Comparison of ENCODE assay signal across 15 cellular contexts in the genomic region with DNA sequence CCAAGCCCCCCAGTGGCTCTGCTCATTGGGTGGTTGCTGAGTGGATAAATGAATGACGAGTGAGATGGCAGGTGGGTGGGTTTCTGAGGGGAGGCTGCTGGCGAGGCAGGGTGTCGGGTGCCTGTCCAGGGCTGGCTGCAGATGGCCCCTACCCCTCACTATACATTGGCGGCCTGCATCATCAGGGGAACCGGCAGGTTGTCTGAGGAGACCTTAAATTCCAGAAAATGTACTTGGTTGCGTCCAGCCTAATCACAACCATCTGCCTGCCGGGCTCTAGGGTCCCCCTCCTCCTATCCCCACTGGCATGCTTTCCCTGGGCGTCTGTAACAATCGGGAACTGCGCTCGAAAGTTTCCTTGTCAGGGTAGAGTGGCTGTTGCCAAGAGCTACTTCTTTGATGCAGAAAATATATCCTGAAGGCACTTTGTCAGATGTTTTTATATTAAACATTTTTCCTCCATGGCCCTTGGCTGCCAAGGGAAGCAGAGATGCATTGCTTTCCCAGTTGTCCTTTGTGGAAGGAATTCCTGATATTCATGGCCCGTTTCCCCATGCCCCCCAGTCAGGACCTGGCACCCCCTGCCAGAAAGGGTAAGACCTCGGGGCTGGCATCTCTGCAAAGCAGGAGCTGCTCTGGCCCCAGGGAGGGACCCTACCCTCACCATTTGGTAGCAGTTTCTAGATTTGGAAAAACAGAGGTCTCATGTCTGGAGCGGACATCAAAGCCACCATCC. TPM values are rescaled to one million over a fixed set of nuclear protein-coding genes. Genes with fewer than 3 reads are reported as not detected.
DNase-seq lines count a peak whose midpoint lies in the region; ATAC-seq and TF ChIP-seq lines count a peak whose summit lies in the region.
"Had no signal": no experiment of that assay in that cellular context is flagged by ENCODE, and none has a peak within 500 bp of the region (broad histone marks: within the 10 kb centered on the region; RNA-seq: fewer than 3 reads in every experiment).

No MANE protein-coding gene starts in this region.

- H3K4me1 ChIP-seq in OCI-LY1 (ENCODE audit: insufficient read depth, low read length, severe bottlenecking) (peaks cover 57% of the 10 kb centered on the region), upper lobe of right lung (peaks cover 55% of the 10 kb centered on the region)
- H3K4me1 ChIP-seq: BLaER1, colonic mucosa, foreskin keratinocyte had no signal

- no peak for ATAC-seq in upper lobe of right lung
- no peak for ATAC-seq in GM19023 (IDR thresholded peaks at IDR 0.05; ENCODE audit: unreplicated experiment)
- ATAC-seq: foreskin keratinocyte, GM12878, T-cell had no signal

- H3K9ac ChIP-seq in OCI-LY1 (ENCODE audit: low read length): no peak overlapping the region
- H3K9ac ChIP-seq: BLaER1 had no signal

- CTCF ChIA-PET in activated CD4-positive, alpha-beta T cell treated with anti-CD3 and anti-CD28 coated beads, Interleukin-2, amount 10 ng/mL, durations not matched to agents 7 days and 5 days (lab: Charles Lee): interaction anchor here (0.6 to 1.4 kb wide), 3 partner anchors 10 to 882 kb away, joined by 3 to 5 read pairs (median 3); no protein-coding TSS in a partner anchor

- H3K27ac ChIP-seq in OCI-LY1 (ENCODE audit: low read depth, low read length, poor library complexity, severe bottlenecking): peak overlapping the region; percentile 8
- peak overlapping the region; percentile 28 to 67 for H3K27ac ChIP-seq in coronary artery
- H3K27ac ChIP-seq in upper lobe of right lung: no peak overlapping the region
- H3K27ac ChIP-seq: BLaER1, colonic mucosa, foreskin keratinocyte had no signal

- POLR2A ChIA-PET in activated CD4-positive, alpha-beta T cell treated with anti-CD3 and anti-CD28 coated beads, Interleukin-2, amount 10 ng/mL, durations not matched to agents 7 days and 5 days (lab: Charles Lee): interaction anchor here (0.5 kb wide), 1 partner anchor 1035 kb away, joined by 3 read pairs; no protein-coding TSS in a partner anchor

- H3K79me2 ChIP-seq in OCI-LY1 (ENCODE audit: insufficient read depth, low read length): no peaks in the 10 kb centered on the region

- H4K20me1 ChIP-seq in OCI-LY1 (ENCODE audit: insufficient read depth, low read length): no peaks in the 10 kb centered on the region
- H4K20me1 ChIP-seq: BLaER1 had no signal

- H3K4me3 Mint-ChIP-seq in mesothelial cell of epicardium: no peak overlapping the region
- H3K4me3 Mint-ChIP-seq in activated CD4-positive, alpha-beta T cell treated with anti-CD3 and anti-CD28 coated beads, Interleukin-2, amount 10 ng/mL, durations not matched to agents 7 days and 5 days: no peak overlapping the region
- H3K4me3 Mint-ChIP-seq: T-cell had no signal

- H2AFZ ChIP-seq in OCI-LY1 (ENCODE audit: low read length): no peak overlapping the region

- peaks cover 28% of the 10 kb centered on the region for H3K36me3 Mint-ChIP-seq in mesothelial cell of epicardium
- peaks cover 4% of the 10 kb centered on the region for H3K36me3 Mint-ChIP-seq in activated CD4-positive, alpha-beta T cell treated with anti-CD3 and anti-CD28 coated beads, Interleukin-2, amount 10 ng/mL, durations not matched to agents 7 days and 5 days (ENCODE audit: low read depth)
- H3K36me3 Mint-ChIP-seq: T-cell had no signal

- H3K27me3 ChIP-seq in OCI-LY1 (ENCODE audit: insufficient read depth, low read length) (no peaks in the 10 kb centered on the region), upper lobe of right lung (no peaks in the 10 kb centered on the region)
- H3K27me3 ChIP-seq: BLaER1, colonic mucosa had no signal

- H3K27ac Mint-ChIP-seq in mesothelial cell of epicardium: peak overlapping the region; percentile 36
- H3K27ac Mint-ChIP-seq in activated CD4-positive, alpha-beta T cell treated with anti-CD3 and anti-CD28 coated beads, Interleukin-2, amount 10 ng/mL, durations not matched to agents 7 days and 5 days: no peak overlapping the region
- H3K27ac Mint-ChIP-seq: T-cell had no signal

- H3K9me2 ChIP-seq in OCI-LY1 (ENCODE audit: low read depth, low read length): no peaks in the 10 kb centered on the region

- no peaks in the 10 kb centered on the region for H3K9me3 Mint-ChIP-seq in mesothelial cell of epicardium
- H3K9me3 Mint-ChIP-seq in activated CD4-positive, alpha-beta T cell treated with anti-CD3 and anti-CD28 coated beads, Interleukin-2, amount 10 ng/mL, durations not matched to agents 7 days and 5 days: no peaks in the 10 kb centered on the region
- H3K9me3 Mint-ChIP-seq: T-cell had no signal

- H3K4me3 ChIP-seq in OCI-LY1 (ENCODE audit: low read depth, low read length, poor library complexity, severe bottlenecking) (no peak overlapping the region), coronary artery (peak overlapping the region; percentile 5), upper lobe of right lung (no peak overlapping the region)
- H3K4me3 ChIP-seq: BLaER1, colonic mucosa, GM12878 had no signal

- DNase-seq in coronary artery (ENCODE audit: low spot score): no peak
- no peak for DNase-seq in mesothelial cell of epicardium (ENCODE audit: low spot score in 2 of 2, unreplicated experiment in 2 of 2)
- DNase-seq in upper lobe of right lung: peak; percentile 40
- no peak for DNase-seq in activated CD4-positive, alpha-beta T cell treated with anti-CD3 and anti-CD28 coated beads, Interleukin-2, amount 10 ng/mL, durations not matched to agents 7 days and 5 days
- no peak for DNase-seq in activated naive CD4-positive, alpha-beta T cell treated with anti-CD3 and anti-CD28 coated beads, Interleukin-2, amount 50 U/mL, for 16 hours
- DNase-seq: activated CD4-positive, alpha-beta T cell treated with anti-CD3 and anti-CD28 coated beads, Interleukin-2, amount 50 U/mL, for 1 hour; colonic mucosa; foreskin keratinocyte; GDM1; HCEC 1CT; T-cell had no signal

- H3K36me3 ChIP-seq in OCI-LY1 (ENCODE audit: insufficient read depth, low read length): peaks cover 11% of the 10 kb centered on the region; the same call in 1 of the 2 replicates
- no peaks in the 10 kb centered on the region for H3K36me3 ChIP-seq in upper lobe of right lung
- H3K36me3 ChIP-seq: BLaER1, colonic mucosa had no signal

- no peaks in the 10 kb centered on the region; the same call in 1 of the 2 replicates for H3F3A ChIP-seq in OCI-LY1 (ENCODE audit: insufficient read depth, low read length)

- H3K4me1 Mint-ChIP-seq in mesothelial cell of epicardium: peaks cover 78% of the 10 kb centered on the region
- peaks cover 23% of the 10 kb centered on the region for H3K4me1 Mint-ChIP-seq in activated CD4-positive, alpha-beta T cell treated with anti-CD3 and anti-CD28 coated beads, Interleukin-2, amount 10 ng/mL, durations not matched to agents 7 days and 5 days

- H3K27me3 Mint-ChIP-seq in mesothelial cell of epicardium (ENCODE audit: low read depth): no peaks in the 10 kb centered on the region
- H3K27me3 Mint-ChIP-seq in activated CD4-positive, alpha-beta T cell treated with anti-CD3 and anti-CD28 coated beads, Interleukin-2, amount 10 ng/mL, durations not matched to agents 7 days and 5 days: peaks cover 3% of the 10 kb centered on the region
- H3K27me3 Mint-ChIP-seq: T-cell had no signal

- TF ChIP-seq CTCF in OCI-LY1 (IDR thresholded peaks at IDR 0.05; ENCODE audit: low read length) (no peak), coronary artery (IDR thresholded peaks at IDR 0.05) (no peak), mesothelial cell of epicardium (IDR thresholded peaks at IDR 0.05; ENCODE audit: unreplicated experiment) (no peak), upper lobe of right lung (IDR thresholded peaks at IDR 0.05) (no peak)

- H3K9me3 ChIP-seq in OCI-LY1 (ENCODE audit: low read length) (no peaks in the 10 kb centered on the region), upper lobe of right lung (no peaks in the 10 kb centered on the region)
- H3K9me3 ChIP-seq: BLaER1, colonic mucosa had no signal

- no peak overlapping the region for H3K4me2 ChIP-seq in OCI-LY1 (ENCODE audit: low read length)
- H3K4me2 ChIP-seq: BLaER1 had no signal

- intact Hi-C loops in upper lobe of right lung (cut with DNase I): no loop called here

RNA-seq across cellular contexts. Expression of gene SMAD6, which starts 22.9 kb away (rescaled TPM):
- total RNA-seq in mesothelial cell of epicardium: 164 to 176 TPM (median 176 TPM) in 3 replicates
- 167 TPM for total RNA-seq in upper lobe of right lung
- total RNA-seq in activated CD4-positive, alpha-beta T cell treated with anti-CD3 and anti-CD28 coated beads, Interleukin-2, amount 10 ng/mL, durations not matched to agents 7 days and 5 days: under 1 TPM; 0.40 TPM
- total RNA-seq: foreskin keratinocyte had no signal

Comparison
In these comparisons a context has a peak if more than half of its experiments do, and no peak if none do; other contexts are left out.
1. RNA of gene SMAD6, which starts 22.9 kb away (total RNA-seq): 164 to 176 TPM in mesothelial cell of epicardium and 167 TPM in upper lobe of right lung (single experiment); 0.40 TPM in activated CD4-positive, alpha-beta T cell treated with anti-CD3 and anti-CD28 coated beads, Interleukin-2, amount 10 ng/mL, durations not matched to agents 7 days and 5 days; every median in the first group is over 100 times any median in the second.